23 cellular contexts compared by ENCODE assay signal in genomic region chr10:7580520-7580919, GRCh38.
"Had no signal": no experiment of that assay in that cellular context is flagged by ENCODE, and none has a peak within 500 bp of the region (broad histone marks: within the 10 kb centered on the region; RNA-seq: fewer than 3 reads in every experiment).

No MANE protein-coding gene starts in this region.

- FAIRE-seq: HepG2 had no signal

- ATAC-seq: HepG2, Panc1, PC-3, SK-N-SH treated with all-trans-retinoic acid at 6 μM for 48 hours had no signal

- H3K9me3 ChIP-seq: MG63, SJCRH30 had no signal

- DNase-seq: IMR-90, Karpas-422, KG1, MG63, NCI-H1092, NCI-H1105 treated with DMSO at 0.1 percent for 48 hours, NCI-H1417 treated with DMSO at 0.1 percent for 48 hours, NCI-H146, NCI-H1694 treated with DMSO at 0.1 percent for 48 hours, NCI-H1930, NCI-H2081, NCI-H2107, NCI-H2227 treated with DMSO at 0.1 percent for 48 hours, NCI-H524 treated with DMSO at 0.1 percent for 48 hours, NCI-H69, NCI-H774, PC-3, SHP77 treated with DMSO at 0.1 percent for 48 hours, SJCRH30 had no signal

- H3K36me3 ChIP-seq: MG63, SJCRH30 had no signal

- H3K4me1 ChIP-seq: SJCRH30 had no signal

- H3K27ac ChIP-seq: RWPE1, SJCRH30 had no signal

- H3K4me3 ChIP-seq: MG63, SJCRH30 had no signal

- H3K27me3 ChIP-seq: MG63, SJCRH30 had no signal
